Comparison of ENCODE assay signal across 8 cellular contexts in the genomic region with DNA sequence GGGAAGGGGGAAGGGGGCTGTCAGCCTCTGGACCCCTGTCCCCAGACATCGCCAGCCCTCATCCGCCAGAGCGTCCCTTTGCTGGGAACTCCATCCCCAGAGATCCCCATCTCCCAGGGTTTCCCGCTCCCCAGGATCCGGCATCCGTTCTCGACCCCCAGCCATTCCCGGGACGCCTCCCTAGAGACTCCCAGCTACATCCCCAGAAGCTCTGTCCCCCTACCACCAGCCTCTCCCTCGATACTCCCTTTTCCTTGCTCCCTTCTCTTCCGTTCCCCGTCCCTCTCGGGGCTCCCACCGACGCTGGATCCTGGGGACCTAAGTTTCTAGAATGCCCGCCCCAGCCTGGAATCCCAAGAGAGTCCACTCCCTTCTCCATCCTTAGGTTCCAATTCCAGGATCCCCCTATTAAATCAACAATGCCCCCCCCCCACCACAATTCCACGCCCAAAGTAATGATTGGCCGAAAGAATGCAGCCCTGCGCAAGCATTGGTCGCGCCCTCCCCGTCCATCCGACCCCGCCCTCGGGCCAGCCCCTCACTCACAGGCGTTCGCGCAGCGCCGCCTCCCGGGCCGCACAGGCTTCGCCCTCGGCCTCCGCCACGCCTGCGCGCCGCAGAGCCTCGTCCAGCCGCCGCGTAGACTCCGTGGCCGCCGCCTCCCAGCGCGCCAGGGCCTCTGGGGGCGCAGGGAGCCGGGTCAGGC. TPM values are rescaled to one million over a fixed set of nuclear protein-coding genes. Genes with fewer than 3 reads are reported as not detected.
DNase-seq lines count a peak whose midpoint lies in the region.

No MANE protein-coding gene starts in this region.

- peak; percentile 94 for DNase-seq in ELR (ENCODE audit: low read depth)
- DNase-seq in GOT3 (lab: John Stamatoyannopoulos, UW): peak; percentile 38
- DNase-seq in LoVo (ENCODE audit: low spot score): peak; percentile 81
- peak; percentile 63 for DNase-seq in SHP77 treated with DMSO at 0.1 percent for 48 hours (lab: John Stamatoyannopoulos, UW)
- DNase-seq in activated gamma-delta T cell treated with anti-CD3 and anti-CD28 coated beads, Interleukin-2, amount 50 U/mL, for 16 hours (ENCODE audit: low read depth): peak; percentile 91
- DNase-seq in germinal center (ENCODE audit: low spot score): peak; percentile 96
- peak; percentile 69 for DNase-seq in occipital lobe (lab: John Stamatoyannopoulos, UW)
- peak; percentile 79 for DNase-seq in superior temporal gyrus (ENCODE audit: extremely low spot score)

RNA-seq across cellular contexts. Expression of a gene that starts 3.2 kb away (rescaled TPM):
- not detected for total RNA-seq in occipital lobe

RNA-seq across cellular contexts. Expression of a gene that starts 13.7 kb away (rescaled TPM):
- total RNA-seq in occipital lobe: 0.94 TPM

RNA-seq across cellular contexts. Expression of a gene that starts 14.6 kb away (rescaled TPM):
- 3.3 TPM for total RNA-seq in occipital lobe

RNA-seq across cellular contexts. Expression of a gene that starts 29.0 kb away (rescaled TPM):
- total RNA-seq in occipital lobe: 19.3 TPM

RNA-seq across cellular contexts. Expression of a gene that starts 53.5 kb away (rescaled TPM):
- total RNA-seq in occipital lobe: 23.2 TPM

Comparison
In these comparisons a context has a peak if more than half of its experiments do, and no peak if none do; other contexts are left out.
1. Peak in every context shown above with its lines: DNase-seq.
2. DNase-seq: peak in every context shown above with its lines; median percentile 96 in germinal center; 94 in ELR; 91 in activated gamma-delta T cell treated with anti-CD3 and anti-CD28 coated beads, Interleukin-2, amount 50 U/mL, for 16 hours; 81 in LoVo; 79 in superior temporal gyrus; 69 in occipital lobe; 63 in SHP77 treated with DMSO at 0.1 percent for 48 hours; 38 in GOT3.